Comparison of ENCODE assay signal across 17 cellular contexts in the genomic region with DNA sequence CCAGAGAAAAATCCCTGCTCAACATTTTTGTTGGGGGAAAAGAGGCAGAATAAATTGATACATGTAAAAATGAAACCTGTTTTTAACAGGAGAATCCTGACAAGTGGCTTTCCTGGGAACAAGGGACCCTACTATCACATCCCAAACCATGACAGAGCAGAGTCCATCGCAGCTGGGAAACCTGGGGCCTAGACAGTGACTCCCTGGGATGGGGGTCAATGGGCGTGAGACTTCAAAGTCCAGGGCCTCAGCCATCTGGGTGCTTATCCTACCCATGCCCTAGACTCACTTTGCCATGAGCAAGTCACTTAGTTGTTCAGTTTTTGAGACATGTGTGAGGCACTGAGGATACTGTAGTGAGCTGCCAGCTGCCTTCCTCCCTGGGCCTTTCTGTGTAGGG. TPM values are rescaled to one million over a fixed set of nuclear protein-coding genes. Genes with fewer than 3 reads are reported as not detected.
DNase-seq lines count a peak whose midpoint lies in the region; ATAC-seq and TF ChIP-seq lines count a peak whose summit lies in the region.
"Had no signal": no experiment of that assay in that cellular context is flagged by ENCODE, and none has a peak within 500 bp of the region (broad histone marks: within the 10 kb centered on the region; RNA-seq: fewer than 3 reads in every experiment).

No MANE protein-coding gene starts in this region.

- DNase-seq in activated T-cell treated with anti-CD3 and anti-CD28 coated beads, Interleukin-2, amount 50 U/mL, for 24 hours = no peak
- DNase-seq in activated T-cell treated with anti-CD3 and anti-CD28 coated beads for 4 hours (no peak), natural killer cell (no peak), lower lobe of right lung (peak; percentile 1), stomach (no peak)
- DNase-seq in natural killer cell treated with Interleukin-12 subunit alpha and Interleukin-12 subunit beta and Interleukin-15 and Interleukin-18, amount 100 ng/mL, for 72 hours (ENCODE audit: low spot score) = no peak
- DNase-seq: ACHN; CD4-positive, alpha-beta memory T cell; COR-L47; DMS153; DMS79 treated with DMSO at 0.1 percent for 48 hours; GDM1; HCEC 1CT; HFFc6 had no signal

- no peak overlapping the region for H3K27ac ChIP-seq in lower lobe of right lung
- no peak overlapping the region for H3K27ac ChIP-seq in stomach
- H3K27ac ChIP-seq: BLaER1 treated with 17β-estradiol and CSF1 and Interleukin-3, amounts not matched to agents 10 nM and 100 nM had no signal

- no peaks in the 10 kb centered on the region for H3K27me3 Mint-ChIP-seq in activated T-cell treated with anti-CD3 and anti-CD28 coated beads, Interleukin-2, amount 50 U/mL, for 24 hours
- no peaks in the 10 kb centered on the region for H3K27me3 Mint-ChIP-seq in natural killer cell (ENCODE audit: low read depth in 2 of 2)
- H3K27me3 Mint-ChIP-seq in natural killer cell treated with Interleukin-12 subunit alpha and Interleukin-12 subunit beta and Interleukin-15 and Interleukin-18, amount 100 ng/mL, for 72 hours = no peaks in the 10 kb centered on the region
- H3K27me3 Mint-ChIP-seq: CD4-positive, alpha-beta memory T cell had no signal

- no peaks in the 10 kb centered on the region for H3K9me3 Mint-ChIP-seq in activated T-cell treated with anti-CD3 and anti-CD28 coated beads, Interleukin-2, amount 50 U/mL, for 24 hours
- no peaks in the 10 kb centered on the region for H3K9me3 Mint-ChIP-seq in natural killer cell
- no peaks in the 10 kb centered on the region for H3K9me3 Mint-ChIP-seq in natural killer cell treated with Interleukin-12 subunit alpha and Interleukin-12 subunit beta and Interleukin-15 and Interleukin-18, amount 100 ng/mL, for 72 hours
- H3K9me3 Mint-ChIP-seq: CD4-positive, alpha-beta memory T cell; HFFc6 had no signal

- H3K4me1 ChIP-seq in lower lobe of right lung (peaks cover 14% of the 10 kb centered on the region), stomach (peaks cover 12 to 22% (median 16%) of the 10 kb centered on the region in 4 donors)

- no peak for TF ChIP-seq CTCF in natural killer cell (IDR thresholded peaks at IDR 0.05)
- TF ChIP-seq CTCF in lower lobe of right lung (IDR thresholded peaks at IDR 0.05) = no peak
- TF ChIP-seq CTCF in stomach (IDR thresholded peaks at IDR 0.05) = no peak

- H3K27ac Mint-ChIP-seq in activated T-cell treated with anti-CD3 and anti-CD28 coated beads, Interleukin-2, amount 50 U/mL, for 24 hours = peak overlapping the region; percentile 76
- H3K27ac Mint-ChIP-seq in natural killer cell = peak overlapping the region; percentile 10 to 35
- no peak overlapping the region for H3K27ac Mint-ChIP-seq in natural killer cell treated with Interleukin-12 subunit alpha and Interleukin-12 subunit beta and Interleukin-15 and Interleukin-18, amount 100 ng/mL, for 72 hours
- H3K27ac Mint-ChIP-seq: HFFc6 had no signal

- no peak for TF ChIP-seq EP300 in stomach (IDR thresholded peaks at IDR 0.05)

- H3K9me3 ChIP-seq in lower lobe of right lung (no peaks in the 10 kb centered on the region), stomach (no peaks in the 10 kb centered on the region)
- H3K9me3 ChIP-seq: BLaER1 treated with 17β-estradiol and CSF1 and Interleukin-3, amounts not matched to agents 10 nM and 100 nM had no signal

- H3K4me1 Mint-ChIP-seq in activated T-cell treated with anti-CD3 and anti-CD28 coated beads, Interleukin-2, amount 50 U/mL, for 24 hours (ENCODE audit: low read depth) = peaks cover 47% of the 10 kb centered on the region
- H3K4me1 Mint-ChIP-seq in natural killer cell = peaks cover 14 to 23% of the 10 kb centered on the region in 2 donors
- H3K4me1 Mint-ChIP-seq in natural killer cell treated with Interleukin-12 subunit alpha and Interleukin-12 subunit beta and Interleukin-15 and Interleukin-18, amount 100 ng/mL, for 72 hours (ENCODE audit: low read depth in 2 of 2) = peaks cover 31 to 43% of the 10 kb centered on the region in 2 donors

- H3K4me3 Mint-ChIP-seq in activated T-cell treated with anti-CD3 and anti-CD28 coated beads, Interleukin-2, amount 50 U/mL, for 24 hours = no peak overlapping the region
- no peak overlapping the region for H3K4me3 Mint-ChIP-seq in natural killer cell
- no peak overlapping the region for H3K4me3 Mint-ChIP-seq in natural killer cell treated with Interleukin-12 subunit alpha and Interleukin-12 subunit beta and Interleukin-15 and Interleukin-18, amount 100 ng/mL, for 72 hours
- H3K4me3 Mint-ChIP-seq: CD4-positive, alpha-beta memory T cell; HFFc6 had no signal

- H3K4me3 ChIP-seq in lower lobe of right lung (no peak overlapping the region), stomach (no peak overlapping the region)
- H3K4me3 ChIP-seq: BLaER1 treated with 17β-estradiol and CSF1 and Interleukin-3, amounts not matched to agents 10 nM and 100 nM had no signal

- no peak for TF ChIP-seq POLR2A in stomach (IDR thresholded peaks at IDR 0.05)

- peaks cover 94% of the 10 kb centered on the region for H3K36me3 Mint-ChIP-seq in activated T-cell treated with anti-CD3 and anti-CD28 coated beads, Interleukin-2, amount 50 U/mL, for 24 hours (ENCODE audit: low read depth)
- peaks cover 17% of the 10 kb centered on the region for H3K36me3 Mint-ChIP-seq in natural killer cell
- H3K36me3 Mint-ChIP-seq in natural killer cell treated with Interleukin-12 subunit alpha and Interleukin-12 subunit beta and Interleukin-15 and Interleukin-18, amount 100 ng/mL, for 72 hours = peaks cover 38% of the 10 kb centered on the region

- H3K27me3 ChIP-seq in lower lobe of right lung (ENCODE audit: low read depth) = no peaks in the 10 kb centered on the region
- no peaks in the 10 kb centered on the region for H3K27me3 ChIP-seq in stomach
- H3K27me3 ChIP-seq: BLaER1 treated with 17β-estradiol and CSF1 and Interleukin-3, amounts not matched to agents 10 nM and 100 nM had no signal

- peaks cover 71% of the 10 kb centered on the region for H3K36me3 ChIP-seq in lower lobe of right lung
- peaks cover 53 to 80% (median 77%) of the 10 kb centered on the region in 4 donors for H3K36me3 ChIP-seq in stomach

- no peak for ATAC-seq in natural killer cell
- ATAC-seq in natural killer cell treated with Interleukin-12 subunit alpha and Interleukin-12 subunit beta and Interleukin-15 and Interleukin-18, amount 100 ng/mL, for 72 hours = no peak
- ATAC-seq in lower lobe of right lung = no peak
- no peak for ATAC-seq in GM19395 (IDR thresholded peaks at IDR 0.05; ENCODE audit: unreplicated experiment)

- 75 to 98% (median 93%) methylated on average over 2 of the region's 2 CpGs for WGBS in stomach, 5 donors

- intact Hi-C loops in natural killer cell (cut with micrococcal nuclease) = no loop called here
- intact Hi-C loops in lower lobe of right lung (cut with DNase I) = no loop called here
- intact Hi-C loops in stomach (cut with DNase I; ENCODE audit: low total_unique reads) = no loop called here

RNA-seq across cellular contexts. Expression of a gene that starts 5.7 kb away (rescaled TPM):
- total RNA-seq in natural killer cell = 10 to 100 TPM; 51.5 to 62.6 (median 51.7) TPM
- total RNA-seq in natural killer cell treated with Interleukin-12 subunit alpha and Interleukin-12 subunit beta and Interleukin-15 and Interleukin-18, amount 100 ng/mL, for 72 hours = 100 to 1,000 TPM in 1 of 2 donors, 10 to 100 TPM in 1; 70.0 to 140 TPM
- 27.1 TPM for total RNA-seq in lower lobe of right lung
- 10 to 100 TPM; 13.6 to 47.8 (median 36.2) TPM for total RNA-seq in stomach
- 10 to 100 TPM; 11.7 to 74.1 (median 14.0) TPM for polyA plus RNA-seq in stomach

RNA-seq across cellular contexts. Expression of a gene that starts 49.5 kb away (rescaled TPM):
- total RNA-seq in natural killer cell (100 to 1,000 TPM; 550 to 913 (median 748) TPM), lower lobe of right lung (4,221 TPM), stomach (1,000 to 10,000 TPM in 1 of 5 donors, 100 to 1,000 TPM in 4; 102 to 1,185 (median 324) TPM)
- 100 to 1,000 TPM; 767 to 771 TPM for total RNA-seq in natural killer cell treated with Interleukin-12 subunit alpha and Interleukin-12 subunit beta and Interleukin-15 and Interleukin-18, amount 100 ng/mL, for 72 hours
- polyA plus RNA-seq in stomach = 100 to 1,000 TPM; 177 to 883 (median 268) TPM
- total RNA-seq: A172 had no signal

Comparison
In these comparisons a context has a peak if more than half of its experiments do, and no peak if none do; other contexts are left out.
1. H3K27ac Mint-ChIP-seq: peak in activated T-cell treated with anti-CD3 and anti-CD28 coated beads, Interleukin-2, amount 50 U/mL, for 24 hours (single experiment) and natural killer cell (2 of 2); none in natural killer cell treated with Interleukin-12 subunit alpha and Interleukin-12 subunit beta and Interleukin-15 and Interleukin-18, amount 100 ng/mL, for 72 hours (0 of 2).